Comparison of ENCODE assay signal across 32 cellular contexts in the genomic region with DNA sequence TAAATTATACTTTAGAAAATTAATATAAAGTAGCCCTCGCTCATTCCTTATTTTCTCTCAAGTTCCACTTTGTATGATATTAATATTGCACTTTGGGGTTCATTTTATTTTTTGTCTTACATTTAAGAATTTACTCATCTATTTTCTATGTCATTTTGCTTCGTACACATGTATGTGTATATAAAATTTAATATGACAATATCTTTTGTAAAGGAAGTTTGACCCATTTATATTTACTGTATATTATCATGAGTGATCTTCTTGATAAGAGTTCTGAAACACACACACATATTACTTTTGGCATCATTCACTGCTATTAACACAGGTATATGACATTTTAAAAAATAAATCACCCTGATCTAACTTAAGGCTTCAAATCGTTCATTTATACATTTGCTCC.
"Had no signal": no experiment of that assay in that cellular context is flagged by ENCODE, and none has a peak within 500 bp of the region (broad histone marks: within the 10 kb centered on the region; RNA-seq: fewer than 3 reads in every experiment).

No MANE protein-coding gene starts in this region.

- ATAC-seq: activated CD8-positive, alpha-beta T cell treated with anti-CD3 and anti-CD28 coated beads for 36 hours; activated naive CD4-positive, alpha-beta T cell treated with anti-CD3 and anti-CD28 coated beads, Interleukin-2, amount 50 U/mL, for 72 hours; activated T-cell treated with anti-CD3 and anti-CD28 coated beads, Interleukin-2, amount 50 U/mL, for 4 hours; activated T-cell treated with anti-CD3 and anti-CD28 coated beads, Interleukin-2, amount 50 U/mL, for 72 hours; activated T-helper 17 cell treated with anti-CD3 and anti-CD28 coated beads, Interleukin-2, amount 50 U/mL, for 72 hours; body of pancreas had no signal

- H3K27ac ChIP-seq: adrenal gland, body of pancreas, brain microvascular endothelial cell, breast epithelium, VCaP had no signal

- H3K36me3 ChIP-seq: adrenal gland, brain microvascular endothelial cell, breast epithelium had no signal

- H3K9me3 ChIP-seq: adrenal gland, body of pancreas, breast epithelium had no signal

- DNase-seq: activated B cell treated with CpG ODN at 0.5 μM for 24 hours; activated CD4-positive, alpha-beta memory T cell treated with anti-CD3 and anti-CD28 coated beads for 36 hours; activated CD4-positive, alpha-beta T cell treated with anti-CD3 and anti-CD28 coated beads for 4 hours; activated CD4-positive, alpha-beta T cell treated with anti-CD3 and anti-CD28 coated beads, Interleukin-2, amount 50 U/mL, for 1 hour; activated CD4-positive, alpha-beta T cell treated with anti-CD3 and anti-CD28 coated beads, Interleukin-2, amount 50 U/mL, for 4 hours; activated CD4-positive, CD25-positive, alpha-beta regulatory T cell treated with anti-CD3 and anti-CD28 coated beads, Interleukin-2, amount 50 U/mL, for 72 hours; activated CD8-positive, alpha-beta memory T cell treated with anti-CD3 and anti-CD28 coated beads, Interleukin-2, amount 50 U/mL, for 4 hours; activated CD8-positive, alpha-beta T cell treated with anti-CD3 and anti-CD28 coated beads for 36 hours; activated effector memory CD4-positive, alpha-beta T cell treated with anti-CD3 and anti-CD28 coated beads, Interleukin-2, amount 50 U/mL, for 16 hours; activated gamma-delta T cell treated with Interleukin-2 at 50 U/mL for 16 hours; activated naive CD4-positive, alpha-beta T cell; activated naive CD4-positive, alpha-beta T cell treated with anti-CD3 and anti-CD28 coated beads for 36 hours; activated naive CD4-positive, alpha-beta T cell treated with anti-CD3 and anti-CD28 coated beads, Interleukin-2, amount 50 U/mL, for 16 hours; activated naive CD8-positive, alpha-beta T cell treated with anti-CD3 and anti-CD28 coated beads for 36 hours; activated T-cell treated with anti-CD3 and anti-CD28 coated beads for 4 hours; activated T-cell treated with anti-CD3 and anti-CD28 coated beads, Interleukin-2, amount 50 U/mL, for 1 hour; activated T-cell treated with anti-CD3 and anti-CD28 coated beads, Interleukin-2, amount 50 U/mL, for 4 hours; activated T-cell treated with anti-CD3 and anti-CD28 coated beads, Interleukin-2, amount 50 U/mL, for 72 hours; adrenal gland; amniotic stem cell; aorta; body of pancreas; brain microvascular endothelial cell; central memory CD4-positive, alpha-beta T cell; T-helper 2 cell; T-helper 9 cell had no signal

- H3K27me3 ChIP-seq: adrenal gland, brain microvascular endothelial cell, breast epithelium had no signal

- FAIRE-seq: astrocyte, TTC549 had no signal

- H3K4me1 ChIP-seq: body of pancreas, breast epithelium had no signal

- H3K4me3 ChIP-seq: adrenal gland, body of pancreas, breast epithelium had no signal
